11 cellular contexts compared by ENCODE assay signal in the genomic region with DNA sequence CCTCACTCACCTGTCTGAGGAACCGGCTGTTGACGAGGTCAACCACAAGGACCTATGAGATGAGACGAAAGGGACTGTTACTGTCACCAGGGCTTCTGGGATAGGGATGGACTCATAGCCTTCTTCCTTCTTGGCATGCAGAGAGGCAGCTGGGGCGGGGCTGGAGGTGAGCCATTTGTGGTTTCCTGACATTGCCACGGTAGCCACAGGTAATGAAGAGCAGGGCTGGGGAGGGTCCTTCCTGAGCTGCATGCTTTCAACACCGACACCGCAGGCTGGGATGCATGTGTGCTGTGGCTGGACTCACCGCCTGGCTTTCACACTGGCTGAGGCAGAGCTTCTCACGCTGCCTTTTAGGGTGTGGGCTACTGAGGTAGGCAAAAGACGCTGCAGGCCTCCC. TPM values are rescaled to one million over a fixed set of nuclear protein-coding genes. Genes with fewer than 3 reads are reported as not detected.
DNase-seq lines count a peak whose midpoint lies in the region; ATAC-seq and TF ChIP-seq lines count a peak whose summit lies in the region.
"Had no signal": no experiment of that assay in that cellular context is flagged by ENCODE, and none has a peak within 500 bp of the region (broad histone marks: within the 10 kb centered on the region; RNA-seq: fewer than 3 reads in every experiment).

No MANE protein-coding gene starts in this region.

- ATAC-seq in RWPE2 (ENCODE audit: low read depth) (peak; percentile 86), GM21515 (IDR thresholded peaks at IDR 0.05; ENCODE audit: unreplicated experiment) (no peak), GM21786 (IDR thresholded peaks at IDR 0.05; ENCODE audit: unreplicated experiment) (no peak), HG02840 (IDR thresholded peaks at IDR 0.05; ENCODE audit: low FRiP score, unreplicated experiment) (no peak)

- H3K36me3 ChIP-seq in RWPE2 (ENCODE audit: low read depth) = no peaks in the 10 kb centered on the region
- H3K36me3 ChIP-seq in colonic mucosa = no peaks in the 10 kb centered on the region
- H3K36me3 ChIP-seq: HAP-1 had no signal

- no peak overlapping the region for H3K27ac ChIP-seq in RWPE2 (ENCODE audit: poor library complexity, severe bottlenecking)
- no peak overlapping the region for H3K27ac ChIP-seq in colonic mucosa
- H3K27ac ChIP-seq: epithelial cell of prostate had no signal

- no peaks in the 10 kb centered on the region for H3K27me3 ChIP-seq in RWPE2 (ENCODE audit: insufficient read depth, poor library complexity, severe bottlenecking)
- H3K27me3 ChIP-seq in colonic mucosa = no peaks in the 10 kb centered on the region

- intact Hi-C loops in colonic mucosa (cut with DNase I) = no loop called here

- peak overlapping the region in 1 of 2 donors; percentile 14 for H3K9ac ChIP-seq in colonic mucosa (ENCODE audit: low read depth in 2 of 2, low read length in 2 of 2)

- TF ChIP-seq CTCF in RWPE2 (IDR thresholded peaks at IDR 0.05; ENCODE audit: poor library complexity, severe bottlenecking) (no peak), colonic mucosa (IDR thresholded peaks at IDR 0.05) (no peak)

- DNase-seq in activated CD4-positive, alpha-beta T cell treated with anti-CD3 and anti-CD28 coated beads for 48 hours = peak; percentile 55
- no peak for DNase-seq in activated CD4-positive, alpha-beta T cell treated with anti-CD3 and anti-CD28 coated beads, Interleukin-2, amount 50 U/mL, for 48 hours
- DNase-seq in RWPE2 (ENCODE audit: low spot score) = no peak
- peak; percentile 77 for DNase-seq in colonic mucosa
- peak in 2 of 3 donors; percentile 28 to 32 for DNase-seq in stimulated activated CD4-positive, alpha-beta T cell treated with anti-CD3 and anti-CD28 coated beads, TNF-alpha, amount 100 ng/mL, for 48 hours (ENCODE audit: low read depth in 3 of 3)
- DNase-seq: midbrain had no signal

- H3K4me3 ChIP-seq in RWPE2 (ENCODE audit: severe bottlenecking) (no peak overlapping the region), colonic mucosa (no peak overlapping the region)
- H3K4me3 ChIP-seq: HAP-1 had no signal

- H3K9me3 ChIP-seq in RWPE2 (ENCODE audit: severe bottlenecking) (no peaks in the 10 kb centered on the region), colonic mucosa (no peaks in the 10 kb centered on the region)
- H3K9me3 ChIP-seq: HAP-1 had no signal

- H3K4me1 ChIP-seq in RWPE2 (ENCODE audit: insufficient read depth, poor library complexity, severe bottlenecking) (peaks cover 10% of the 10 kb centered on the region), colonic mucosa (no peaks in the 10 kb centered on the region)
- H3K4me1 ChIP-seq: HAP-1 had no signal

RNA-seq across cellular contexts. Expression of a gene that starts 46.4 kb away (rescaled TPM):
- 100 to 1,000 TPM; 175 to 240 TPM for total RNA-seq in colonic mucosa

Comparison
In these comparisons a context has a peak if more than half of its experiments do, and no peak if none do; other contexts are left out.
1. DNase-seq: peak in activated CD4-positive, alpha-beta T cell treated with anti-CD3 and anti-CD28 coated beads for 48 hours (single experiment), colonic mucosa (single experiment) and stimulated activated CD4-positive, alpha-beta T cell treated with anti-CD3 and anti-CD28 coated beads, TNF-alpha, amount 100 ng/mL, for 48 hours (2 of 3); none in activated CD4-positive, alpha-beta T cell treated with anti-CD3 and anti-CD28 coated beads, Interleukin-2, amount 50 U/mL, for 48 hours (0 of 2) and RWPE2 (single experiment).